ENCODE assay signal across 1 cellular context in genomic region chr19:33064778-33065550, GRCh38.
TF ChIP-seq lines count a peak whose summit lies in the region.

Gene RHPN2, minus strand, starts transcription at chr19:33064888. Its CDS starts 36 bp downstream, at chr19:33064852.

TF ChIP-seq in HepG2, 621 proteins besides CTCF, POLR2A, EP300 and RAD21 (continued from another document and continues in another):
- peak; percentile 72; the same call in 1 of the 2 replicates for TF ChIP-seq HIVEP1 (CRISPR knock-in tag; IDR thresholded peaks at IDR 0.05)
- TF ChIP-seq ELF4 (CRISPR knock-in tag; IDR thresholded peaks at IDR 0.05; ENCODE audit: borderline replicate concordance), result no peak
- no peak for TF ChIP-seq ZFP36L2 (CRISPR knock-in tag; IDR thresholded peaks at IDR 0.05)
- TF ChIP-seq ZNF512B (CRISPR knock-in tag; IDR thresholded peaks at IDR 0.05; ENCODE audit: borderline replicate concordance), result no peak
- TF ChIP-seq ZNF788 (CRISPR knock-in tag; IDR thresholded peaks at IDR 0.05; ENCODE audit: borderline replicate concordance), result no peak
- no peak for TF ChIP-seq DZIP1 (CRISPR knock-in tag; IDR thresholded peaks at IDR 0.05)
- TF ChIP-seq SAP130 (CRISPR knock-in tag; IDR thresholded peaks at IDR 0.05; ENCODE audit: low read depth), result peak; percentile 50
- TF ChIP-seq DDIT3 (CRISPR knock-in tag; IDR thresholded peaks at IDR 0.05), result no peak
- no peak for TF ChIP-seq ZBTB4 (CRISPR knock-in tag; IDR thresholded peaks at IDR 0.05; ENCODE audit: borderline replicate concordance)
- TF ChIP-seq POLR2G (IDR thresholded peaks at IDR 0.05; ENCODE audit: low read depth, low read length), result peak; percentile 62
- TF ChIP-seq CCDC6 (CRISPR knock-in tag; IDR thresholded peaks at IDR 0.05), result no peak
- TF ChIP-seq ZNF713 (CRISPR knock-in tag; IDR thresholded peaks at IDR 0.05), result no peak
- TF ChIP-seq SIN3B (IDR thresholded peaks at IDR 0.05; ENCODE audit: low read length), result no peak
- no peak; the same call in 1 of the 2 replicates for TF ChIP-seq CAMTA2 (CRISPR knock-in tag; IDR thresholded peaks at IDR 0.05; ENCODE audit: borderline replicate concordance)
- peak; percentile 61 for TF ChIP-seq ZNF605 (CRISPR knock-in tag; IDR thresholded peaks at IDR 0.05)
- TF ChIP-seq THAP8 (CRISPR knock-in tag; IDR thresholded peaks at IDR 0.05; ENCODE audit: borderline replicate concordance), result no peak
- TF ChIP-seq ZNF576 (CRISPR knock-in tag; IDR thresholded peaks at IDR 0.05), result 0 out of 2 replicates have a peak, but pooled peaks have one; percentile 51
- no peak for TF ChIP-seq ELF3 (CRISPR knock-in tag; IDR thresholded peaks at IDR 0.05)
- TF ChIP-seq MIXL1 (CRISPR knock-in tag; IDR thresholded peaks at IDR 0.05), result no peak
- 0 out of 2 replicates have a peak, but pooled peaks have one; percentile 4 for TF ChIP-seq ETV5 (CRISPR knock-in tag; IDR thresholded peaks at IDR 0.05; ENCODE audit: borderline replicate concordance)
- no peak for TF ChIP-seq SP140L (CRISPR knock-in tag; IDR thresholded peaks at IDR 0.05; ENCODE audit: borderline replicate concordance)
- no peak for TF ChIP-seq BHLHE40 (IDR thresholded peaks at IDR 0.05; ENCODE audit: low read length)
- no peak for TF ChIP-seq TSC22D2 (CRISPR knock-in tag; IDR thresholded peaks at IDR 0.05; ENCODE audit: borderline replicate concordance)
- no peak for TF ChIP-seq ZNF329 (CRISPR knock-in tag; IDR thresholded peaks at IDR 0.05; ENCODE audit: low read depth)
- no peak for TF ChIP-seq ZNF496 (CRISPR knock-in tag; IDR thresholded peaks at IDR 0.05; ENCODE audit: insufficient replicate concordance)
- no peak for TF ChIP-seq GABPB1 (CRISPR knock-in tag; IDR thresholded peaks at IDR 0.05)
- TF ChIP-seq ATAD3A (CRISPR knock-in tag; IDR thresholded peaks at IDR 0.05), result no peak
- no peak for TF ChIP-seq ZNF138 (CRISPR knock-in tag; IDR thresholded peaks at IDR 0.05; ENCODE audit: low read depth)
- no peak for TF ChIP-seq TFDP2 (CRISPR knock-in tag; IDR thresholded peaks at IDR 0.05)
- no peak for TF ChIP-seq ZBED4 (CRISPR knock-in tag; IDR thresholded peaks at IDR 0.05; ENCODE audit: borderline replicate concordance)
- TF ChIP-seq ZNF441 (CRISPR knock-in tag; IDR thresholded peaks at IDR 0.05; ENCODE audit: borderline replicate concordance), result no peak
- TF ChIP-seq TIGD3 (CRISPR knock-in tag; IDR thresholded peaks at IDR 0.05; ENCODE audit: borderline replicate concordance), result no peak
- TF ChIP-seq ZNF598 (CRISPR knock-in tag; IDR thresholded peaks at IDR 0.05; ENCODE audit: borderline replicate concordance), result no peak
- TF ChIP-seq RFX3 (CRISPR knock-in tag; IDR thresholded peaks at IDR 0.05), result no peak
- TF ChIP-seq XBP1 (CRISPR knock-in tag; IDR thresholded peaks at IDR 0.05), result no peak
- no peak for TF ChIP-seq ZFY (CRISPR knock-in tag; IDR thresholded peaks at IDR 0.05)
- TF ChIP-seq RNF219 (CRISPR knock-in tag; IDR thresholded peaks at IDR 0.05), result no peak
- no peak for TF ChIP-seq ZNF12 (CRISPR knock-in tag; IDR thresholded peaks at IDR 0.05)
- no peak for TF ChIP-seq BCL3 (CRISPR knock-in tag; IDR thresholded peaks at IDR 0.05)
- no peak for TF ChIP-seq ZNF230 (CRISPR knock-in tag; IDR thresholded peaks at IDR 0.05)
- no peak for TF ChIP-seq RBM39 (IDR thresholded peaks at IDR 0.05; ENCODE audit: low read depth, low read length, poor library complexity, severe bottlenecking)
- no peak for TF ChIP-seq CBX2 (IDR thresholded peaks at IDR 0.05; ENCODE audit: low read depth, low read length)
- TF ChIP-seq CBX2 (CRISPR knock-in tag; IDR thresholded peaks at IDR 0.05; ENCODE audit: low read depth), result no peak
